ENCODE assay signal across 1 cellular context in genomic region chr19:2540646-2541454, GRCh38.
A peak's percentile ranks its signal among the peaks of the same experiment; 100 is the strongest.
TF ChIP-seq lines count a peak whose summit lies in the region.

No MANE protein-coding gene starts in this region.

TF ChIP-seq in SK-N-SH, 30 proteins besides CTCF, POLR2A, EP300 and RAD21 (continued from another document):
- TF ChIP-seq REST (IDR thresholded peaks at IDR 0.05; ENCODE audit: low read depth, low read length) (peak; percentile 62), MAX (IDR thresholded peaks at IDR 0.05; ENCODE audit: low read depth) (peak; percentile 91), NFIC (IDR thresholded peaks at IDR 0.05; ENCODE audit: borderline replicate concordance) (peak; percentile 94), RXRA (IDR thresholded peaks at IDR 0.05; ENCODE audit: borderline replicate concordance, low read depth) (peak; percentile 83; the same call in 1 of the 2 replicates), MXI1 (IDR thresholded peaks at IDR 0.05; ENCODE audit: low read depth, low read length) (no peak), POLR2AphosphoS5 (IDR thresholded peaks at IDR 0.05; ENCODE audit: low read depth, low read length) (peak; percentile 83), FOSL2 (IDR thresholded peaks at IDR 0.05; ENCODE audit: borderline replicate concordance, low read depth) (peak; percentile 66), RCOR1 (IDR thresholded peaks at IDR 0.05; ENCODE audit: low read length) (no peak), GABPA (IDR thresholded peaks at IDR 0.05; ENCODE audit: low read depth) (no peak), TAF1 (IDR thresholded peaks at IDR 0.05; ENCODE audit: borderline replicate concordance, low read depth, low read length) (peak; percentile 69; the same call in 1 of the 2 replicates), USF2 (IDR thresholded peaks at IDR 0.05; ENCODE audit: borderline replicate concordance, low read depth, low read length) (no peak), ZBTB33 (IDR thresholded peaks at IDR 0.05; ENCODE audit: borderline replicate concordance, low read depth) (no peak), YY1 (IDR thresholded peaks at IDR 0.05; ENCODE audit: low read depth) (peak; percentile 73)
